Comparison of ENCODE assay signal across 8 cellular contexts in the genomic region with DNA sequence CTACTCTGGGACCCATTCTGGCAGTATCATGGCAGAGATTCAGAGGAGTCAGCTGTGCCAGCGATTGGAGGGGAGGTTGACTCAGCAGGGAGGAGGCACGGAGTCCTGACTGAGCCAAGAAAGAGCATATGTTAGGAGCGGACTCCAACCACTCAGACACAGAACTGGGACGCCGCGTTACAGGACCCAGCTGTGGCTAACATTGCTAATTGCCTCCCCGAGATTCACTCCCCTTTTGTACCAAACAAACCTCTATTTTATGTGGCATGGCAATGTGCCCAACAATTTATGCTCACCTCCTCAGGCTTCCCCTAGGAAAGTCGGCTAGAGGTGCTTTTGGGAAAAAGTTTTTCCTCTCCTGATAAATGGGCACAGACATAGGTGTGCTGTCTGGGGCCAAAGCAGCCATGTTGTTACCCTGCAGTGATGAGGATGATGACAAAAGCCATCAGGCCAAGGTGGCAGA. TPM values are rescaled to one million over a fixed set of nuclear protein-coding genes. Genes with fewer than 3 reads are reported as not detected.
DNase-seq lines count a peak whose midpoint lies in the region; ATAC-seq and TF ChIP-seq lines count a peak whose summit lies in the region.

No MANE protein-coding gene starts in this region.

- 35 to 60% methylated on average over 8 of the region's 8 CpGs for WGBS in sigmoid colon, 2 donors

- CTCF ChIA-PET in activated CD8-positive, alpha-beta memory T cell treated with anti-CD3 and anti-CD28 coated beads, Interleukin-2, amount 10 ng/mL, durations not matched to agents 7 days and 5 days (lab: Charles Lee): interaction anchor here (1.2 kb wide), 1 partner anchor 38 kb away, joined by 5 read pairs; no protein-coding TSS in a partner anchor

- H3K4me1 ChIP-seq in RWPE2 (ENCODE audit: insufficient read depth, poor library complexity, severe bottlenecking): peaks cover 2% of the 10 kb centered on the region
- H3K4me1 ChIP-seq in sigmoid colon: peaks cover 0 to 16% (median 10%) of the 10 kb centered on the region in 4 donors

- ATAC-seq in RWPE2 (ENCODE audit: low read depth) (peak; percentile 76), HG03354 (IDR thresholded peaks at IDR 0.05; ENCODE audit: poor library complexity, severe bottlenecking, unreplicated experiment) (no peak), HG02840 (IDR thresholded peaks at IDR 0.05; ENCODE audit: low FRiP score, unreplicated experiment) (no peak)
- no peak for ATAC-seq in stimulated activated naive B cell treated with anti-CD40 and anti-IgM and Interleukin-4, amounts not matched to agents 10 μg/mL and 1 μg/mL and 100 μg/mL, for 72 hours (replicated peaks)
- ATAC-seq in activated CD8-positive, alpha-beta memory T cell treated with anti-CD3 and anti-CD28 coated beads, Interleukin-2, amount 10 ng/mL, durations not matched to agents 7 days and 5 days: no peak

- no peaks in the 10 kb centered on the region for H3K36me3 Mint-ChIP-seq in stimulated activated naive B cell treated with anti-CD40 and anti-IgM and Interleukin-4, amounts not matched to agents 10 μg/mL and 1 μg/mL and 100 μg/mL, for 72 hours
- no peaks in the 10 kb centered on the region for H3K36me3 Mint-ChIP-seq in activated CD8-positive, alpha-beta memory T cell treated with anti-CD3 and anti-CD28 coated beads, Interleukin-2, amount 10 ng/mL, durations not matched to agents 7 days and 5 days

- DNase-seq in GM04504 (ENCODE audit: low read depth): peak; percentile 63
- no peak for DNase-seq in RWPE2 (ENCODE audit: low spot score)
- peak in 39 of 42 donors; percentile 11 to 83 (median 39) for DNase-seq in head of caudate nucleus
- peak; percentile 91 for DNase-seq in sigmoid colon
- DNase-seq in stimulated activated naive B cell treated with anti-CD40 and anti-IgM and Interleukin-4, amounts not matched to agents 10 μg/mL and 1 μg/mL and 100 μg/mL, for 72 hours: no peak
- no peak for DNase-seq in activated CD8-positive, alpha-beta memory T cell treated with anti-CD3 and anti-CD28 coated beads, Interleukin-2, amount 10 ng/mL, durations not matched to agents 7 days and 5 days

- no peaks in the 10 kb centered on the region for H3K4me1 Mint-ChIP-seq in stimulated activated naive B cell treated with anti-CD40 and anti-IgM and Interleukin-4, amounts not matched to agents 10 μg/mL and 1 μg/mL and 100 μg/mL, for 72 hours
- H3K4me1 Mint-ChIP-seq in activated CD8-positive, alpha-beta memory T cell treated with anti-CD3 and anti-CD28 coated beads, Interleukin-2, amount 10 ng/mL, durations not matched to agents 7 days and 5 days: no peaks in the 10 kb centered on the region

- H3K9me3 ChIP-seq in RWPE2 (ENCODE audit: severe bottlenecking): no peaks in the 10 kb centered on the region
- H3K9me3 ChIP-seq in sigmoid colon: no peaks in the 10 kb centered on the region

- no peak for TF ChIP-seq POLR2A in sigmoid colon (IDR thresholded peaks at IDR 0.05)

- H3K4me3 Mint-ChIP-seq in stimulated activated naive B cell treated with anti-CD40 and anti-IgM and Interleukin-4, amounts not matched to agents 10 μg/mL and 1 μg/mL and 100 μg/mL, for 72 hours: no peak overlapping the region
- no peak overlapping the region for H3K4me3 Mint-ChIP-seq in activated CD8-positive, alpha-beta memory T cell treated with anti-CD3 and anti-CD28 coated beads, Interleukin-2, amount 10 ng/mL, durations not matched to agents 7 days and 5 days

- no peaks in the 10 kb centered on the region for H3K9me3 Mint-ChIP-seq in stimulated activated naive B cell treated with anti-CD40 and anti-IgM and Interleukin-4, amounts not matched to agents 10 μg/mL and 1 μg/mL and 100 μg/mL, for 72 hours
- no peaks in the 10 kb centered on the region for H3K9me3 Mint-ChIP-seq in activated CD8-positive, alpha-beta memory T cell treated with anti-CD3 and anti-CD28 coated beads, Interleukin-2, amount 10 ng/mL, durations not matched to agents 7 days and 5 days (ENCODE audit: low read depth)

- H3K27ac ChIP-seq in RWPE2 (ENCODE audit: poor library complexity, severe bottlenecking) (no peak overlapping the region), sigmoid colon (peak overlapping the region; percentile 34 to 84 (median 60))

- H3K36me3 ChIP-seq in RWPE2 (ENCODE audit: low read depth) (no peaks in the 10 kb centered on the region), sigmoid colon (no peaks in the 10 kb centered on the region)

- no peaks in the 10 kb centered on the region for H3K27me3 ChIP-seq in RWPE2 (ENCODE audit: insufficient read depth, poor library complexity, severe bottlenecking)
- H3K27me3 ChIP-seq in sigmoid colon: no peaks in the 10 kb centered on the region

- TF ChIP-seq CTCF in RWPE2 (IDR thresholded peaks at IDR 0.05; ENCODE audit: poor library complexity, severe bottlenecking) (no peak), sigmoid colon (IDR thresholded peaks at IDR 0.05) (no peak)

- TF ChIP-seq EP300 in sigmoid colon (IDR thresholded peaks at IDR 0.05): no peak

- H3K4me3 ChIP-seq in RWPE2 (ENCODE audit: severe bottlenecking) (no peak overlapping the region), sigmoid colon (peak overlapping the region in 2 of 4 donors; percentile 10 to 13)

- intact Hi-C loops in head of caudate nucleus (cut with DNase I): no loop called here
- intact Hi-C loops in sigmoid colon (cut with DNase I): no loop called here

- H3K27me3 Mint-ChIP-seq in stimulated activated naive B cell treated with anti-CD40 and anti-IgM and Interleukin-4, amounts not matched to agents 10 μg/mL and 1 μg/mL and 100 μg/mL, for 72 hours: no peaks in the 10 kb centered on the region
- H3K27me3 Mint-ChIP-seq in activated CD8-positive, alpha-beta memory T cell treated with anti-CD3 and anti-CD28 coated beads, Interleukin-2, amount 10 ng/mL, durations not matched to agents 7 days and 5 days: no peaks in the 10 kb centered on the region

- no peak overlapping the region for H3K27ac Mint-ChIP-seq in stimulated activated naive B cell treated with anti-CD40 and anti-IgM and Interleukin-4, amounts not matched to agents 10 μg/mL and 1 μg/mL and 100 μg/mL, for 72 hours
- H3K27ac Mint-ChIP-seq in activated CD8-positive, alpha-beta memory T cell treated with anti-CD3 and anti-CD28 coated beads, Interleukin-2, amount 10 ng/mL, durations not matched to agents 7 days and 5 days: no peak overlapping the region

RNA-seq across cellular contexts. Expression of a gene that starts 15.2 kb away (rescaled TPM):
- 100 to 1,000 TPM; 159 to 257 (median 196) TPM for total RNA-seq in sigmoid colon
- 10 to 100 TPM; 16.8 to 20.1 (median 19.5) TPM for polyA plus RNA-seq in sigmoid colon
- 10 to 100 TPM; 56.2 to 75.7 TPM for total RNA-seq in activated CD8-positive, alpha-beta memory T cell treated with anti-CD3 and anti-CD28 coated beads, Interleukin-2, amount 10 ng/mL, durations not matched to agents 7 days and 5 days

Comparison
In these comparisons a context has a peak if more than half of its experiments do, and no peak if none do; other contexts are left out.
1. DNase-seq: peak in GM04504 (single experiment), head of caudate nucleus (39 of 42) and sigmoid colon (single experiment); none in RWPE2 (single experiment), stimulated activated naive B cell treated with anti-CD40 and anti-IgM and Interleukin-4, amounts not matched to agents 10 μg/mL and 1 μg/mL and 100 μg/mL, for 72 hours (single experiment) and activated CD8-positive, alpha-beta memory T cell treated with anti-CD3 and anti-CD28 coated beads, Interleukin-2, amount 10 ng/mL, durations not matched to agents 7 days and 5 days (single experiment).